8 cellular contexts compared by ENCODE assay signal in the genomic region with DNA sequence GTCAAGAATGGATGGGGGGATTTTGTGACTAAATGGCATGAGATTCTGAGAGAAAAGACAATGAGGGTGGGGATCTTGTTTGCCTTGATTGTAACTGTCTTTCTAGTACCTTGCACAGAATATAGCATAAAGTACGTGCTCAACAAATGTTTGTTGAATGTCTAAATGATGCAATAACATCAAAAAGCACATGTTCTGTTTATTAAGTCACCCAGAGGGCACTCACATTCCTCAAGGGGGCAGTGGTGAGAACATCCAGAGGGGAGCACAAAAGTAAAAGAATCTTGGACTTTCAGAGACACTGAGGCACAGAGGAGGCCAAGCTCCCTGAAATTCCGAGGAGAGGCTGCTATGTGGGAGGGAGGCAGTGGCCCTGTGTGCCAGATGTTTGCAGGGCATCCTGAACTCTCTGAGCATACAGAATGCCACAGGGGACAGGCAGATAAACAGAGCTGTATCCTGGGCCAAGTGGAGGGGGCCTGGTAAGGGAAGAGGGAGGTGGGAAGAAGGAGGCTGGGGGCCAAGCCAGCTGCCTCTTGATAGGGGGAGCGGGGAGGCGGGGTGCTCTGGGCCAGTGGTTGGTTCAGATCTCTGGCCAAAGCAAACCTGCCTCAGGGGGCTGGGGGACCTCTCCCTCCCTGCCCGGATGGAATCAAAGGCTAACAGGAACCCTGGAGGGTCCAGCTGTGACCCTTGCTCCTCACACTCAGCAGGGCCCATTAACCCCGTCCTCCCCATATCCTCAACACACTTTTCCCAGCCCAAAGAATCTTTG. TPM values are rescaled to one million over a fixed set of nuclear protein-coding genes. Genes with fewer than 3 reads are reported as not detected.
DNase-seq lines count a peak whose midpoint lies in the region; ATAC-seq and TF ChIP-seq lines count a peak whose summit lies in the region.

No MANE protein-coding gene starts in this region.

- H3K36me3 ChIP-seq in mammary epithelial cell (ENCODE audit: insufficient read depth, low read length) (no peaks in the 10 kb centered on the region), right lobe of liver (no peaks in the 10 kb centered on the region)

- no peak overlapping the region for H3K4me2 ChIP-seq in mammary epithelial cell (ENCODE audit: insufficient read depth, low read depth, low read length)

- peaks cover 6% of the 10 kb centered on the region for H3K4me1 Mint-ChIP-seq in activated T-cell treated with anti-CD3 and anti-CD28 coated beads, Interleukin-2, amount 50 U/mL, for 24 hours (ENCODE audit: low read depth)

- peak; percentile 44 for DNase-seq in activated T-cell treated with anti-CD3 and anti-CD28 coated beads, Interleukin-2, amount 50 U/mL, for 24 hours
- DNase-seq in activated T-cell treated with anti-CD3 and anti-CD28 coated beads for 4 hours (no peak), OCI-M1 (lab: John Stamatoyannopoulos, UW) (peak; percentile 88), mammary epithelial cell (no peak), right lobe of liver (no peak), HT-29 (ENCODE audit: low spot score) (no peak), NCI-H748 treated with DMSO at 0.1 percent for 48 hours (lab: John Stamatoyannopoulos, UW) (no peak)

- H3K27me3 Mint-ChIP-seq in activated T-cell treated with anti-CD3 and anti-CD28 coated beads, Interleukin-2, amount 50 U/mL, for 24 hours = no peaks in the 10 kb centered on the region

- H3K27me3 ChIP-seq in mammary epithelial cell (ENCODE audit: insufficient read depth, low read length) = no peaks in the 10 kb centered on the region
- H3K27me3 ChIP-seq in right lobe of liver = no peaks in the 10 kb centered on the region

- H3K4me1 ChIP-seq in mammary epithelial cell (ENCODE audit: insufficient read depth, low read length) = no peaks in the 10 kb centered on the region
- H3K4me1 ChIP-seq in right lobe of liver = no peaks in the 10 kb centered on the region

- TF ChIP-seq POLR2A in right lobe of liver (IDR thresholded peaks at IDR 0.05) = no peak

- in situ Hi-C loops in mammary epithelial cell (cut with MboI; ENCODE audit: low sequenced_read_pairs in 2 of 2) = loop anchor here in 1 of 2 donors (5.0 to 10.0 kb wide), 3 partner anchors 38 to 136 kb away; a partner anchor contains a TSS

- H3K4me3 Mint-ChIP-seq in activated T-cell treated with anti-CD3 and anti-CD28 coated beads, Interleukin-2, amount 50 U/mL, for 24 hours = no peak overlapping the region

- no peaks in the 10 kb centered on the region for H4K20me1 ChIP-seq in mammary epithelial cell (ENCODE audit: insufficient read depth, low read length)

- H3K27ac Mint-ChIP-seq in activated T-cell treated with anti-CD3 and anti-CD28 coated beads, Interleukin-2, amount 50 U/mL, for 24 hours = peak overlapping the region; percentile 64

- peak; percentile 44 to 51 for TF ChIP-seq CTCF in mammary epithelial cell (conservative IDR thresholded peaks at IDR 0.05 in 1 of 2, IDR thresholded peaks at IDR 0.05 in 1 of 2; ENCODE audit: extremely low read depth in 1 of 2, insufficient read depth in 1 of 2, low read depth in 1 of 2, low read length in 2 of 2)
- TF ChIP-seq CTCF in right lobe of liver (IDR thresholded peaks at IDR 0.05) = peak; percentile 32 to 49 (median 38)

- dilution Hi-C loops in mammary epithelial cell (cut with HindIII; ENCODE audit: low sequenced_read_pairs) = loop anchor here (5.0 to 10.0 kb wide), 2 partner anchors 106 to 183 kb away; no protein-coding TSS in a partner anchor

- no peaks in the 10 kb centered on the region for H3K9me3 Mint-ChIP-seq in activated T-cell treated with anti-CD3 and anti-CD28 coated beads, Interleukin-2, amount 50 U/mL, for 24 hours

- intact Hi-C loops in mammary epithelial cell (cut with micrococcal nuclease) = no loop called here
- intact Hi-C loops in right lobe of liver (cut with DNase I) = loop anchor here (10.0 kb wide), 1 partner anchor 266 kb away; no protein-coding TSS in a partner anchor

- H3K4me3 ChIP-seq in mammary epithelial cell (replicated peaks in 1 of 3; ENCODE audit: insufficient read depth in 1 of 3, low read depth in 2 of 3, low read length in 3 of 3) (no peak overlapping the region), right lobe of liver (no peak overlapping the region)

- H2AFZ ChIP-seq in mammary epithelial cell (ENCODE audit: low read depth, low read length) = peak overlapping the region; percentile 45

- WGBS in mammary epithelial cell (ENCODE audit: low coverage, missing lambda C conversion rate) = 12% methylated on average over 5 of the region's 6 CpGs
- whole genome bisulfite sequencing in right lobe of liver (ENCODE audit: insufficient coverage, low coverage, low lambda C conversion rate, missing lambda C conversion rate) = 29% methylated on average over 5 of the region's 6 CpGs

- H3K9ac ChIP-seq in mammary epithelial cell (ENCODE audit: insufficient read depth, low read length) = no peak overlapping the region

- CTCF ChIA-PET in mammary epithelial cell (lab: Charles Lee; ENCODE audit: low non-redundant PET) = no interaction called here

- H3K27ac ChIP-seq in mammary epithelial cell (ENCODE audit: insufficient read depth, low read depth, low read length) (no peak overlapping the region), right lobe of liver (no peak overlapping the region)

- H3K36me3 Mint-ChIP-seq in activated T-cell treated with anti-CD3 and anti-CD28 coated beads, Interleukin-2, amount 50 U/mL, for 24 hours (ENCODE audit: low read depth) = no peaks in the 10 kb centered on the region

- ATAC-seq in right lobe of liver (peak; percentile 8 to 64 (median 53)), HG02798 (IDR thresholded peaks at IDR 0.05; ENCODE audit: poor library complexity, unreplicated experiment) (no peak)

- H3K79me2 ChIP-seq in mammary epithelial cell (ENCODE audit: insufficient read depth, low read length) = no peaks in the 10 kb centered on the region

- H3K9me3 ChIP-seq in mammary epithelial cell (replicated peaks; ENCODE audit: insufficient read depth, low read length) (no peaks in the 10 kb centered on the region), right lobe of liver (no peaks in the 10 kb centered on the region)

- no TSS peak for BruUV-seq in mammary epithelial cell (replicated peaks; lab: Mats Ljungman, UMichigan)

RNA-seq across cellular contexts. Expression of a gene that starts 6.5 kb away (rescaled TPM):
- total RNA-seq in mammary epithelial cell (under 1 TPM in 1 of 2 donors, not detected in 1; under 0.01 TPM), right lobe of liver (1 to 10 TPM in 1 of 6 experiments, under 1 TPM in 5; 0.22 to 1.7 (median 0.36) TPM)
- not detected for polyA plus RNA-seq in mammary epithelial cell
- polyA minus RNA-seq in mammary epithelial cell = not detected
- not detected in 2 replicates for total RNA-seq in HT-29 (2014; rRNA removed; shearing (Covaris generic))

RNA-seq across cellular contexts. Expression of a gene that starts 10.7 kb away (rescaled TPM):
- 10 to 100 TPM; 28.7 to 34.2 TPM for total RNA-seq in mammary epithelial cell
- polyA plus RNA-seq in mammary epithelial cell = 22.8 TPM
- polyA minus RNA-seq in mammary epithelial cell = 23.9 TPM
- total RNA-seq in right lobe of liver = 10 to 100 TPM; 27.5 to 45.7 (median 29.4) TPM
- 21.9 and 24.7 TPM in 2 replicates for total RNA-seq in HT-29 (2014; rRNA removed; shearing (Covaris generic))

RNA-seq across cellular contexts. Expression of a gene that starts 27.7 kb away (rescaled TPM):
- total RNA-seq in mammary epithelial cell (not detected), right lobe of liver (not detected)
- not detected for polyA plus RNA-seq in mammary epithelial cell
- polyA minus RNA-seq in mammary epithelial cell = not detected
- total RNA-seq in HT-29 (2014; rRNA removed; shearing (Covaris generic)) = not detected in 2 replicates

RNA-seq across cellular contexts. Expression of a gene that starts 39.1 kb away (rescaled TPM):
- total RNA-seq in mammary epithelial cell = not detected
- polyA plus RNA-seq in mammary epithelial cell = not detected
- polyA minus RNA-seq in mammary epithelial cell = not detected
- 1 to 10 TPM in 2 of 6 experiments, under 1 TPM in 3, not detected in 1; 0.23 to 3.1 (median 0.31) TPM for total RNA-seq in right lobe of liver
- not detected in 2 replicates for total RNA-seq in HT-29 (2014; rRNA removed; shearing (Covaris generic))

RNA-seq across cellular contexts. Expression of a gene that starts 42.3 kb away (rescaled TPM):
- total RNA-seq in mammary epithelial cell = under 1 TPM in 1 of 2 donors, not detected in 1; under 0.01 TPM
- polyA plus RNA-seq in mammary epithelial cell = not detected
- not detected for polyA minus RNA-seq in mammary epithelial cell
- not detected for total RNA-seq in right lobe of liver
- total RNA-seq in HT-29 (2014; rRNA removed; shearing (Covaris generic)) = not detected in 2 replicates

Comparison
In these comparisons a context has a peak if more than half of its experiments do, and no peak if none do; other contexts are left out.
1. DNase-seq: peak in activated T-cell treated with anti-CD3 and anti-CD28 coated beads, Interleukin-2, amount 50 U/mL, for 24 hours (single experiment) and OCI-M1 (single experiment); none in activated T-cell treated with anti-CD3 and anti-CD28 coated beads for 4 hours (single experiment), mammary epithelial cell (single experiment), right lobe of liver (0 of 3), HT-29 (single experiment) and NCI-H748 treated with DMSO at 0.1 percent for 48 hours (single experiment).